ENCODE assay signal across 28 cellular contexts in genomic region chr11:84642500-84642899, GRCh38.
"Had no signal": no experiment of that assay in that cellular context is flagged by ENCODE, and none has a peak within 500 bp of the region (broad histone marks: within the 10 kb centered on the region; RNA-seq: fewer than 3 reads in every experiment).

No MANE protein-coding gene starts in this region.

- H3K4me3 Mint-ChIP-seq: activated CD4-positive, alpha-beta memory T cell treated with anti-CD3 and anti-CD28 coated beads, Interleukin-2, amount 10 ng/mL, durations not matched to agents 7 days and 5 days; activated CD4-positive, alpha-beta T cell treated with anti-CD3 and anti-CD28 coated beads, Interleukin-2, amount 10 ng/mL, durations not matched to agents 7 days and 5 days; activated T-cell treated with anti-CD3 and anti-CD28 coated beads, Interleukin-2, amount 50 U/mL, for 24 hours; mesothelial cell of epicardium; naive thymus-derived CD4-positive, alpha-beta T cell; T-helper 1 cell treated with Interleukin-12 subunit alpha and Interleukin-12 subunit beta and Interleukin-4 antibody, amounts not matched to agents 30 μg/mL and 1 μg/mL, for 36 hours had no signal

- H3K4me1 ChIP-seq: heart left ventricle, left ventricle myocardium inferior, right lobe of liver, testis had no signal

- H3K36me3 ChIP-seq: brain microvascular endothelial cell, heart left ventricle, left ventricle myocardium inferior, ovary, right lobe of liver, transverse colon had no signal

- H3K4me3 ChIP-seq: coronary artery, dorsolateral prefrontal cortex, heart left ventricle, left ventricle myocardium inferior, lung, ovary, right lobe of liver, testis, transverse colon had no signal

- H3K27me3 ChIP-seq: brain microvascular endothelial cell, dorsolateral prefrontal cortex, heart left ventricle, ovary, right lobe of liver, testis, transverse colon had no signal

- H3K27me3 Mint-ChIP-seq: activated CD4-positive, alpha-beta memory T cell treated with anti-CD3 and anti-CD28 coated beads, Interleukin-2, amount 10 ng/mL, durations not matched to agents 7 days and 5 days; activated CD4-positive, alpha-beta T cell treated with anti-CD3 and anti-CD28 coated beads, Interleukin-2, amount 10 ng/mL, durations not matched to agents 7 days and 5 days; activated T-cell treated with anti-CD3 and anti-CD28 coated beads, Interleukin-2, amount 50 U/mL, for 24 hours; naive thymus-derived CD4-positive, alpha-beta T cell; progenitor cell of endocrine pancreas had no signal

- H3K27ac ChIP-seq: brain microvascular endothelial cell, coronary artery, dorsolateral prefrontal cortex, heart left ventricle, left ventricle myocardium inferior, ovary, right lobe of liver, testis, transverse colon had no signal

- H3K27ac Mint-ChIP-seq: activated CD4-positive, alpha-beta memory T cell treated with anti-CD3 and anti-CD28 coated beads, Interleukin-2, amount 10 ng/mL, durations not matched to agents 7 days and 5 days; activated CD4-positive, alpha-beta T cell treated with anti-CD3 and anti-CD28 coated beads, Interleukin-2, amount 10 ng/mL, durations not matched to agents 7 days and 5 days; activated T-cell treated with anti-CD3 and anti-CD28 coated beads, Interleukin-2, amount 50 U/mL, for 24 hours; mesothelial cell of epicardium; naive thymus-derived CD4-positive, alpha-beta T cell; progenitor cell of endocrine pancreas; T-helper 1 cell treated with Interleukin-12 subunit alpha and Interleukin-12 subunit beta and Interleukin-4 antibody, amounts not matched to agents 30 μg/mL and 1 μg/mL, for 36 hours had no signal

- H3K4me1 Mint-ChIP-seq: activated CD4-positive, alpha-beta memory T cell treated with anti-CD3 and anti-CD28 coated beads, Interleukin-2, amount 10 ng/mL, durations not matched to agents 7 days and 5 days; activated CD4-positive, alpha-beta T cell treated with anti-CD3 and anti-CD28 coated beads, Interleukin-2, amount 10 ng/mL, durations not matched to agents 7 days and 5 days; mesothelial cell of epicardium; naive thymus-derived CD4-positive, alpha-beta T cell had no signal

- H3K9me3 ChIP-seq: heart left ventricle, left ventricle myocardium inferior, ovary, right lobe of liver, testis, transverse colon had no signal

- H3K36me3 Mint-ChIP-seq: mesothelial cell of epicardium; naive thymus-derived CD4-positive, alpha-beta T cell had no signal

- DNase-seq: activated CD4-positive, alpha-beta memory T cell treated with anti-CD3 and anti-CD28 coated beads, Interleukin-2, amount 10 ng/mL, durations not matched to agents 7 days and 5 days; activated CD4-positive, alpha-beta T cell treated with anti-CD3 and anti-CD28 coated beads for 1 hour; activated CD4-positive, alpha-beta T cell treated with anti-CD3 and anti-CD28 coated beads, Interleukin-2, amount 10 ng/mL, durations not matched to agents 7 days and 5 days; activated CD8-positive, alpha-beta memory T cell treated with anti-CD3 and anti-CD28 coated beads, Interleukin-2, amount 50 U/mL, for 48 hours; activated gamma-delta T cell; activated naive CD4-positive, alpha-beta T cell treated with anti-CD3 and anti-CD28 coated beads, Interleukin-2, amount 50 U/mL, for 16 hours; activated T-cell treated with anti-CD3 and anti-CD28 coated beads, Interleukin-2, amount 50 U/mL, for 24 hours; amniotic stem cell; brain microvascular endothelial cell; dorsolateral prefrontal cortex; effector memory CD4-positive, alpha-beta T cell; foreskin fibroblast; heart left ventricle; hypothalamus; left ventricle myocardium inferior; naive thymus-derived CD4-positive, alpha-beta T cell; ovary; right lobe of liver; stimulated activated CD4-positive, alpha-beta T cell treated with anti-CD3 and anti-CD28 coated beads, Interleukin-2, amount 100 ng/mL, for 48 hours; stimulated activated naive CD4-positive, alpha-beta T cell treated with Interleukin-2 at 50 U/mL for 16 hours; T-helper 9 cell; testis; transverse colon had no signal

- H3K9me3 Mint-ChIP-seq: mesothelial cell of epicardium; T-helper 1 cell treated with Interleukin-12 subunit alpha and Interleukin-12 subunit beta and Interleukin-4 antibody, amounts not matched to agents 30 μg/mL and 1 μg/mL, for 36 hours had no signal

- ATAC-seq: heart left ventricle; naive thymus-derived CD4-positive, alpha-beta T cell; right lobe of liver had no signal
